Comparison of ENCODE assay signal across 8 cellular contexts in the genomic region with DNA sequence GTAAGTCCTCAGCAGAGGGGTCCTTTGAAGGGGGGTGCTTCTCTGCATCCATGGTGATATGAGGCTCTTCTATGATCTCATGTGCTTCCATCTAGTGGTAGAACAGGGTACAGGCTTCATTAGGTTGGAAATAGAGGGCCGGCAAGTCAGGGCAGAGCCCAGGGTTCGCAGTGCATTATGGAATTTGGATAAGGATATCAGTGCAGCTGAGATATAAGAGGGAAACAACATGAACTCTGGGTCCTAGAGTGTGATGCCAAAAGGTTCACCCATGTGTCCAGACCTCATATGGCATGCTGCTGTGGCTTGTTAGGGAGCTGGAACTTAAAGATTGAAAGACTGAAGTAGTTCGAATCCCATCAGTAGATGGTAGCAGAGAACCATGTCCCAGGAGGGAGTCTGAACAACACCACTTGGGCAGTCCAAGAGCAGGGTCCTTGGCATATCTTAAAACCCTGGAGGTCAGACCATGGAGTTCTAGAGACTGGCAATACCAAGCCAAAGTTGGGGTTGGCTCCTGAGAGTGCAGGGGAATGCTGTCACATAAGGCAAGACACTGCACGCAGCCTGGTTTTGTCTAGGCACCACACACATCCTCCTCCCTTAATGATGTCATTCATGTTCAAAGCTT. TPM values are rescaled to one million over a fixed set of nuclear protein-coding genes. Genes with fewer than 3 reads are reported as not detected.
DNase-seq lines count a peak whose midpoint lies in the region; ATAC-seq and TF ChIP-seq lines count a peak whose summit lies in the region.

No MANE protein-coding gene starts in this region.

- no peaks in the 10 kb centered on the region for H3K9me3 Mint-ChIP-seq in T-helper 1 cell treated with Interleukin-12 subunit alpha and Interleukin-12 subunit beta and Interleukin-4 antibody, amounts not matched to agents 30 μg/mL and 1 μg/mL, for 36 hours
- H3K9me3 Mint-ChIP-seq in endodermal cell = no peaks in the 10 kb centered on the region
- no peaks in the 10 kb centered on the region for H3K9me3 Mint-ChIP-seq in mesothelial cell of epicardium

- H3K27me3 Mint-ChIP-seq in T-helper 1 cell treated with Interleukin-12 subunit alpha and Interleukin-12 subunit beta and Interleukin-4 antibody, amounts not matched to agents 30 μg/mL and 1 μg/mL, for 36 hours (ENCODE audit: low read depth) = peaks cover 4% of the 10 kb centered on the region
- H3K27me3 Mint-ChIP-seq in endodermal cell (ENCODE audit: insufficient read depth) (peaks cover 5% of the 10 kb centered on the region), mesothelial cell of epicardium (ENCODE audit: low read depth) (no peaks in the 10 kb centered on the region)

- peaks cover 21% of the 10 kb centered on the region for H3K4me1 Mint-ChIP-seq in T-helper 1 cell treated with Interleukin-12 subunit alpha and Interleukin-12 subunit beta and Interleukin-4 antibody, amounts not matched to agents 30 μg/mL and 1 μg/mL, for 36 hours (ENCODE audit: low read depth)
- H3K4me1 Mint-ChIP-seq in endodermal cell (peaks cover 13% of the 10 kb centered on the region), mesothelial cell of epicardium (peaks cover 28% of the 10 kb centered on the region)

- TF ChIP-seq CTCF in endodermal cell (conservative IDR thresholded peaks at IDR 0.05) (peak; percentile 88), mesothelial cell of epicardium (IDR thresholded peaks at IDR 0.05; ENCODE audit: unreplicated experiment) (peak; percentile 51)

- 64 to 66% methylated on average over 4 of the region's 4 CpGs for WGBS in endodermal cell (ENCODE audit: insufficient coverage in 1 of 2, insufficient read length in 1 of 2), 2 experiments

- peak; percentile 17 to 36 for DNase-seq in activated CD4-positive, alpha-beta T cell treated with anti-CD3 and anti-CD28 coated beads for 4 hours
- DNase-seq in activated CD4-positive, alpha-beta T cell treated with anti-CD3 and anti-CD28 coated beads, Interleukin-2, amount 50 U/mL, for 4 hours = no peak
- DNase-seq in H4 (ENCODE audit: low spot score) (peak; percentile 63), NCI-H1092 (lab: John Stamatoyannopoulos, UW) (peak; percentile 45), endodermal cell (peak; percentile 73), mesothelial cell of epicardium (ENCODE audit: low spot score in 2 of 2, unreplicated experiment in 2 of 2) (no peak)

- no peak overlapping the region for H3K27ac Mint-ChIP-seq in T-helper 1 cell treated with Interleukin-12 subunit alpha and Interleukin-12 subunit beta and Interleukin-4 antibody, amounts not matched to agents 30 μg/mL and 1 μg/mL, for 36 hours
- no peak overlapping the region for H3K27ac Mint-ChIP-seq in endodermal cell
- H3K27ac Mint-ChIP-seq in mesothelial cell of epicardium = no peak overlapping the region

- no peaks in the 10 kb centered on the region for H3K4me1 ChIP-seq in endodermal cell (ENCODE audit: control insufficient read depth, insufficient read depth, low read length)

- H3K4me3 ChIP-seq in endodermal cell (ENCODE audit: low read length) = no peak overlapping the region

- no peaks in the 10 kb centered on the region for H3K36me3 ChIP-seq in endodermal cell (ENCODE audit: control insufficient read depth, insufficient read depth, low read length)

- no peaks in the 10 kb centered on the region for H3K36me3 Mint-ChIP-seq in T-helper 1 cell treated with Interleukin-12 subunit alpha and Interleukin-12 subunit beta and Interleukin-4 antibody, amounts not matched to agents 30 μg/mL and 1 μg/mL, for 36 hours (ENCODE audit: low read depth)
- no peaks in the 10 kb centered on the region for H3K36me3 Mint-ChIP-seq in endodermal cell (ENCODE audit: low read depth)
- no peaks in the 10 kb centered on the region for H3K36me3 Mint-ChIP-seq in mesothelial cell of epicardium

- H3K9me3 ChIP-seq in endodermal cell (ENCODE audit: control insufficient read depth, low read length) = no peaks in the 10 kb centered on the region

- ATAC-seq in GM19023 (IDR thresholded peaks at IDR 0.05; ENCODE audit: unreplicated experiment) = no peak

- H3K4me3 Mint-ChIP-seq in T-helper 1 cell treated with Interleukin-12 subunit alpha and Interleukin-12 subunit beta and Interleukin-4 antibody, amounts not matched to agents 30 μg/mL and 1 μg/mL, for 36 hours = peak overlapping the region; percentile 6
- H3K4me3 Mint-ChIP-seq in endodermal cell (no peak overlapping the region), mesothelial cell of epicardium (no peak overlapping the region)

- no peaks in the 10 kb centered on the region for H3K27me3 ChIP-seq in endodermal cell (ENCODE audit: control insufficient read depth, insufficient read depth, low read length, poor library complexity, severe bottlenecking)

- no peak overlapping the region for H3K27ac ChIP-seq in endodermal cell (ENCODE audit: low read depth, low read length)

- no peak overlapping the region for H3K9ac ChIP-seq in endodermal cell (ENCODE audit: extremely low read depth, low read length, poor library complexity, severe bottlenecking)

RNA-seq across cellular contexts. Expression of gene FAM221B, which starts 2.3 kb away (rescaled TPM):
- not detected in 2 replicates for total RNA-seq in H4 (2014; rRNA removed; shearing (Covaris generic))
- total RNA-seq in endodermal cell = under 1 TPM in 1 of 2 donors, not detected in 1; 0.22 TPM
- 0.32 TPM for polyA plus RNA-seq in endodermal cell (2013, experiment 1 of 2)
- polyA plus RNA-seq in endodermal cell (2013, experiment 2 of 2) = 0.70 TPM
- 0.07 TPM in 1 of 3 replicates, not detected in the others for total RNA-seq in mesothelial cell of epicardium

RNA-seq across cellular contexts. Expression of gene TMEM8B, which starts 2.8 kb away (rescaled TPM):
- total RNA-seq in H4 (2014; rRNA removed; shearing (Covaris generic)) = 2.1 and 4.2 TPM in 2 replicates
- total RNA-seq in endodermal cell (10 to 100 TPM; 12.8 to 18.3 TPM), mesothelial cell of epicardium (44.4 to 47.9 TPM (median 45.0 TPM) in 3 replicates)
- 29.5 TPM for polyA plus RNA-seq in endodermal cell (2013, experiment 1 of 2)
- 26.0 TPM for polyA plus RNA-seq in endodermal cell (2013, experiment 2 of 2)

RNA-seq across cellular contexts. Expression of gene HINT2, which starts 11.3 kb away (rescaled TPM):
- 88.2 and 95.4 TPM in 2 replicates for total RNA-seq in H4 (2014; rRNA removed; shearing (Covaris generic))
- 10 to 100 TPM; 34.3 to 48.6 TPM for total RNA-seq in endodermal cell
- polyA plus RNA-seq in endodermal cell (2013, experiment 1 of 2) = 68.5 TPM
- 57.9 TPM for polyA plus RNA-seq in endodermal cell (2013, experiment 2 of 2)
- total RNA-seq in mesothelial cell of epicardium = 29.3 to 31.3 TPM (median 30.7 TPM) in 3 replicates

RNA-seq across cellular contexts. Expression of gene SPAG8, which starts 14.1 kb away (rescaled TPM):
- 0.99 TPM in 2 replicates for total RNA-seq in H4 (2014; rRNA removed; shearing (Covaris generic))
- total RNA-seq in endodermal cell (1 to 10 TPM; 1.2 to 1.4 TPM), mesothelial cell of epicardium (0.89 to 1.6 TPM (median 1.4 TPM) in 3 replicates)
- 2.2 TPM for polyA plus RNA-seq in endodermal cell (2013, experiment 1 of 2)
- polyA plus RNA-seq in endodermal cell (2013, experiment 2 of 2) = 1.9 TPM

RNA-seq across cellular contexts. Expression of gene NPR2, which starts 34.8 kb away (rescaled TPM):
- 0.25 and 2.9 TPM in 2 replicates for total RNA-seq in H4 (2014; rRNA removed; shearing (Covaris generic))
- 10 to 100 TPM; 22.9 to 26.0 TPM for total RNA-seq in endodermal cell
- 22.9 TPM for polyA plus RNA-seq in endodermal cell (2013, experiment 1 of 2)
- 20.2 TPM for polyA plus RNA-seq in endodermal cell (2013, experiment 2 of 2)
- 27.2 to 32.4 TPM (median 30.6 TPM) in 3 replicates for total RNA-seq in mesothelial cell of epicardium

Comparison
In these comparisons a context has a peak if more than half of its experiments do, and no peak if none do; other contexts are left out.
1. DNase-seq: peak in activated CD4-positive, alpha-beta T cell treated with anti-CD3 and anti-CD28 coated beads for 4 hours (2 of 2), H4 (single experiment), NCI-H1092 (single experiment) and endodermal cell (single experiment); none in activated CD4-positive, alpha-beta T cell treated with anti-CD3 and anti-CD28 coated beads, Interleukin-2, amount 50 U/mL, for 4 hours (0 of 2) and mesothelial cell of epicardium (0 of 2).